In the genomic region with DNA sequence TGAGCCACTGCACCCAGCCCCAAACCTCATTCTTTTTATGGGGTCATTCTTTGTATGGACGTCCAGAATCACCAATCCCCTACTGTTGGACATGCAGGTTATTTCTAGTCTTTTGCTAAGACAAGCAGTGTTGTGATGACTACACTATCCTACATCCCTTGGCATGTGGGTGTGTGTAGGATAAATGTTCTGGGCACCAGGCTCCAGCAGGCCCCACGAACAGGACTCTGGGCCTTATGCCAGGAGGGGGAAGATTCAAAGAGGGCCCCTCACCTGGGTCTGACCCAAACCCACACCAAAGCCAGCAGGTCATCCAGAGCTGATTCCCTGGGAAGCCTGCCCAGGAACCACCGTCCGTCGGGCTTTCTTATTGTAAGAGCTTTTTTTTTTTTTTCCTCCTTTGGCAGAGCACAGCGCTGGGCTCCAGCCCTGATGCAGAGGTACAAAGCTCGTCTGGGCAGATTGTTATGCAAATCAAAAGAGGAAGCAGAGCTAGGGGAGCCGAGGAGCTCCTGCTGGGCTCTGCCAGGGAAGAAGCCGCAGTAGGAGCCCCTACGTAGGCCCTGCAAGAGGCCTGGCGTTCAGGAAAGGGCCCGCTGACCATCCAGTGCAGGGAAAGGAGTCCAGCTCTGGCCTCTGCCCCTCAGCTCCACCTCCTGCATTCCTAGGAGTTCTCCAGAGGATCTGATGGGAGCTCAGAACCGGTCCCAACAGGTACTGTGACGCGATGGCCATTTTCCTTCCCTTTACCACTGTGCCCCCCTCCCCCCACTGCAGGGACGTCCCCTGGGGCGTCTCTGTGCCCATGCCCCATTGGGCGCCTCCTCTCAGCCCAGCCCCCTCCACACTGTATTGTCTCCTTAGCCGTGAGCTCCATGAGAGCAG, we compare ENCODE assay signal across 8 cellular contexts. TPM values are rescaled to one million over a fixed set of nuclear protein-coding genes. Genes with fewer than 3 reads are reported as not detected.
DNase-seq lines count a peak whose midpoint lies in the region; ATAC-seq and TF ChIP-seq lines count a peak whose summit lies in the region.

No MANE protein-coding gene starts in this region.

- H3K9me3 Mint-ChIP-seq in activated B cell treated with CpG ODN at 0.5 μM for 24 hours, result no peaks in the 10 kb centered on the region
- no peaks in the 10 kb centered on the region for H3K9me3 Mint-ChIP-seq in stimulated activated naive CD8-positive, alpha-beta T cell treated with anti-CD3 and anti-CD28 coated beads, Interleukin-15, Interleukin-2, amounts not matched to agents 100 ng/mL and 50 ng/mL, for 24 hours

- no peaks in the 10 kb centered on the region for H3K27me3 ChIP-seq in iPS-15b (ENCODE audit: control insufficient read depth, insufficient read depth, low read length)
- no peaks in the 10 kb centered on the region; the same call in 1 of the 2 replicates for H3K27me3 ChIP-seq in SJCRH30

- H3K27ac ChIP-seq in SJCRH30, result no peak overlapping the region

- intact Hi-C loops in activated B cell treated with CpG ODN at 0.5 μM for 24 hours (cut with micrococcal nuclease), result loop anchor here (2.0 kb wide), 2 partner anchors 13 to 15 kb away; no protein-coding TSS in a partner anchor

- H3K27me3 Mint-ChIP-seq in activated B cell treated with CpG ODN at 0.5 μM for 24 hours, result no peaks in the 10 kb centered on the region
- H3K27me3 Mint-ChIP-seq in stimulated activated naive CD8-positive, alpha-beta T cell treated with anti-CD3 and anti-CD28 coated beads, Interleukin-15, Interleukin-2, amounts not matched to agents 100 ng/mL and 50 ng/mL, for 24 hours, result no peaks in the 10 kb centered on the region

- H3K4me3 ChIP-seq in iPS-15b (ENCODE audit: low read depth, low read length) (peak overlapping the region; percentile 1), SJCRH30 (no peak overlapping the region)

- no peaks in the 10 kb centered on the region for H3K36me3 Mint-ChIP-seq in activated B cell treated with CpG ODN at 0.5 μM for 24 hours (ENCODE audit: low read depth)
- no peaks in the 10 kb centered on the region for H3K36me3 Mint-ChIP-seq in stimulated activated naive CD8-positive, alpha-beta T cell treated with anti-CD3 and anti-CD28 coated beads, Interleukin-15, Interleukin-2, amounts not matched to agents 100 ng/mL and 50 ng/mL, for 24 hours (ENCODE audit: low read depth)

- POLR2A ChIA-PET in GM10248 (lab: Yijun Ruan, JAX) (interaction anchor here (0.7 kb wide), 1 partner anchor 19 kb away, joined by 3 read pairs; no protein-coding TSS in a partner anchor), activated B cell treated with CpG ODN at 0.5 μM for 24 hours (lab: Charles Lee) (interaction anchor here (0.6 to 2.9 kb wide), 11 partner anchors 8 to 648 kb away, joined by 3 to 15 read pairs (median 6); no protein-coding TSS in a partner anchor)

- H3K4me3 Mint-ChIP-seq in activated B cell treated with CpG ODN at 0.5 μM for 24 hours, result peak overlapping the region; percentile 55
- H3K4me3 Mint-ChIP-seq in stimulated activated naive CD8-positive, alpha-beta T cell treated with anti-CD3 and anti-CD28 coated beads, Interleukin-15, Interleukin-2, amounts not matched to agents 100 ng/mL and 50 ng/mL, for 24 hours, result peak overlapping the region; percentile 72

- H3K36me3 ChIP-seq in iPS-15b (ENCODE audit: control insufficient read depth, insufficient read depth, low read length) (no peaks in the 10 kb centered on the region), SJCRH30 (no peaks in the 10 kb centered on the region)

- H3K9ac ChIP-seq in iPS-15b (ENCODE audit: low read depth, low read length), result no peak overlapping the region

- peaks cover 45% of the 10 kb centered on the region for H3K4me1 Mint-ChIP-seq in activated B cell treated with CpG ODN at 0.5 μM for 24 hours
- peaks cover 54% of the 10 kb centered on the region for H3K4me1 Mint-ChIP-seq in stimulated activated naive CD8-positive, alpha-beta T cell treated with anti-CD3 and anti-CD28 coated beads, Interleukin-15, Interleukin-2, amounts not matched to agents 100 ng/mL and 50 ng/mL, for 24 hours (ENCODE audit: low read depth)

- peak; percentile 73 for DNase-seq in GM10248 (ENCODE audit: extremely low spot score)
- peak; percentile 52 for DNase-seq in HT-29 (ENCODE audit: low spot score)
- DNase-seq in activated B cell treated with CpG ODN at 0.5 μM for 24 hours, result no peak
- DNase-seq in SJCRH30, result no peak
- no peak for DNase-seq in KG1 (lab: John Stamatoyannopoulos, UW)

- CTCF ChIA-PET in GM10248 (lab: Yijun Ruan, JAX) (interaction anchor here (0.8 to 1.4 kb wide), 8 partner anchors 9 to 101 kb away, joined by 3 to 4 read pairs (median 3); partner anchors contain the start of gene UNC45A), activated B cell treated with CpG ODN at 0.5 μM for 24 hours (lab: Charles Lee) (interaction anchor here (1.1 to 1.2 kb wide), 5 partner anchors 21 to 47 kb away, joined by 3 to 5 read pairs (median 3); no protein-coding TSS in a partner anchor)

- no peaks in the 10 kb centered on the region for H3K9me3 ChIP-seq in iPS-15b (ENCODE audit: control insufficient read depth, insufficient read depth, low read length)
- H3K9me3 ChIP-seq in SJCRH30 (replicated peaks), result no peaks in the 10 kb centered on the region

- H3K27ac Mint-ChIP-seq in activated B cell treated with CpG ODN at 0.5 μM for 24 hours, result no peak overlapping the region
- H3K27ac Mint-ChIP-seq in stimulated activated naive CD8-positive, alpha-beta T cell treated with anti-CD3 and anti-CD28 coated beads, Interleukin-15, Interleukin-2, amounts not matched to agents 100 ng/mL and 50 ng/mL, for 24 hours, result peak overlapping the region; percentile 97

- TF ChIP-seq CTCF in GM10248 (IDR thresholded peaks at IDR 0.05; ENCODE audit: control extremely low read depth, extremely low read depth, low read depth, missing control alignments), result no peak
- no peak for TF ChIP-seq CTCF in activated B cell treated with CpG ODN at 0.5 μM for 24 hours (IDR thresholded peaks at IDR 0.05)

- H3K4me1 ChIP-seq in iPS-15b (ENCODE audit: control insufficient read depth, insufficient read depth, low read length), result peaks cover 8% of the 10 kb centered on the region
- H3K4me1 ChIP-seq in SJCRH30, result peaks cover 14% of the 10 kb centered on the region

- ATAC-seq in GM19467 (IDR thresholded peaks at IDR 0.05; ENCODE audit: unreplicated experiment) (peak; percentile 62), activated B cell treated with CpG ODN at 0.5 μM for 24 hours (ENCODE audit: low read depth) (peak; percentile 62)

RNA-seq across cellular contexts. Expression of gene FURIN, which starts 29.0 kb away (rescaled TPM):
- total RNA-seq in HT-29 (2014; rRNA removed; shearing (Covaris generic)), result 54.5 and 63.4 TPM in 2 replicates
- 46.5 and 46.6 TPM in 2 replicates for total RNA-seq in activated B cell treated with CpG ODN at 0.5 μM for 24 hours
- total RNA-seq in SJCRH30 (2014; rRNA removed; shearing (Covaris generic)), result 12.0 and 12.6 TPM in 2 replicates

RNA-seq across cellular contexts. Expression of gene FES, which starts 44.9 kb away (rescaled TPM):
- 0.31 and 0.43 TPM in 2 replicates for total RNA-seq in HT-29 (2014; rRNA removed; shearing (Covaris generic))
- total RNA-seq in activated B cell treated with CpG ODN at 0.5 μM for 24 hours, result 19.7 and 27.4 TPM in 2 replicates
- 0.25 and 1.1 TPM in 2 replicates for total RNA-seq in SJCRH30 (2014; rRNA removed; shearing (Covaris generic))

Comparison
In these comparisons a context has a peak if more than half of its experiments do, and no peak if none do; other contexts are left out.
1. DNase-seq: peak in GM10248 (single experiment) and HT-29 (single experiment); none in activated B cell treated with CpG ODN at 0.5 μM for 24 hours (single experiment), SJCRH30 (0 of 2) and KG1 (single experiment).